33 cellular contexts compared by ENCODE assay signal in the genomic region with DNA sequence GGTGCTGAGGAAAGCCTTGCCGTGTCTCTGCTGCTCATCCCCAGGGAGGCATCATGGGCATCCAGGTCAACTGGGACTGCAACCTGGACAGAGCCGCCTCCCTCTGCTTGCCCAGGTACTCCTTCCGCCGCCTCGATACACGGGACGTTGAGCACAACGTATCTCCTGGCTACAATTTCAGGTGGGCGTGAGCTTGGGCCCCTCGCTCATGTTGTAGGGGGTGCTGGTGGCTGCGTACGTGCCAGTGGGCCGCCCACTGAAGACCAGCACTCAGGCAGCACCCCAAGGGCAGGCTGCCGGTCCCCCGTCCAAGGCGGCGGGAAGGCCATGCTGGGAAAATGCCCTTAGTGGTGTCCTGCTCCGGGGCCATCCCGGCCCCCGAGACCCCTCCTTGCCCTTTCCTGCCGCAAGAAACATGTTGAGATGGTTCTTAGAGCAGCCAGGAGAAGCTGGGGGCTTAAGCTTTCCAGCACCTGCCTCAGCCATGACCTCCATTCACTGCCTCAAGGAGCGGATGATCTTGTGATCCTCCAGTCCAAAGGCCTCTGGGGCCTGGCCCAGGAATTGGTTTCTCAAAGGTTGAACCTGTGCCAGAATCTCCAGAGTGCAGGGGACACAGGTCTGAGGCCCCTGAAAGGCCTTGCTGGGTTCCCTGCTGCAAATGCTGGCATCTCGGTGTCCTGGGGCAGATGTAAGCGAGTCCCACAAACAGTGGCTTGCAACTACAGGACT. TPM values are rescaled to one million over a fixed set of nuclear protein-coding genes. Genes with fewer than 3 reads are reported as not detected.
DNase-seq lines count a peak whose midpoint lies in the region; ATAC-seq, FAIRE-seq and TF ChIP-seq lines count a peak whose summit lies in the region.
"Had no signal": no experiment of that assay in that cellular context is flagged by ENCODE, and none has a peak within 500 bp of the region (broad histone marks: within the 10 kb centered on the region; RNA-seq: fewer than 3 reads in every experiment).

No MANE protein-coding gene starts in this region.

- H3K9me1 ChIP-seq in keratinocyte (ENCODE audit: control insufficient read depth, extremely low read depth, insufficient read depth, low read length), result no peaks in the 10 kb centered on the region

- DNase-seq in activated CD8-positive, alpha-beta memory T cell treated with anti-CD3 and anti-CD28 coated beads, Interleukin-2, amount 10 ng/mL, durations not matched to agents 7 days and 5 days, result no peak
- DNase-seq in activated CD8-positive, alpha-beta memory T cell treated with anti-CD3 and anti-CD28 coated beads, Interleukin-2, amount 50 U/mL, for 48 hours, result no peak
- DNase-seq in PC-9 (no peak), keratinocyte (ENCODE audit: low read depth, low spot score) (no peak), vagina (ENCODE audit: extremely low spot score in 2 of 2) (no peak), amygdala (lab: John Stamatoyannopoulos, UW) (no peak), anterior cingulate cortex (lab: John Stamatoyannopoulos, UW) (no peak)
- DNase-seq: activated CD4-positive, alpha-beta T cell treated with anti-CD3 and anti-CD28 coated beads for 48 hours; activated CD8-positive, alpha-beta memory T cell treated with anti-CD3 and anti-CD28 coated beads, Interleukin-2, amount 50 U/mL, for 4 hours; central memory CD4-positive, alpha-beta T cell; endodermal cell; foreskin melanocyte; H7; heart right ventricle; left cardiac atrium; MV-4-11; NCI-H1694; NCI-H446 treated with DMSO at 0.1 percent for 48 hours; NCI-H82; stimulated activated naive CD8-positive, alpha-beta T cell treated with anti-CD3 and anti-CD28 coated beads, Interleukin-15, Interleukin-2, amounts not matched to agents 100 U/mL and 50 U/mL, for 24 hours; T-helper 2 cell; uterus had no signal

- H3K4me3 ChIP-seq in PC-9 (peak overlapping the region; percentile 27; the same call in 1 of the 2 replicates), keratinocyte (ENCODE audit: control insufficient read depth in 2 of 3, extremely low read depth in 1 of 3, insufficient read depth in 2 of 3, low read depth in 1 of 3, low read length in 3 of 3) (no peak overlapping the region), vagina (no peak overlapping the region)
- H3K4me3 ChIP-seq: esophagus muscularis mucosa, heart right ventricle, prostate gland, SK-N-MC, thoracic aorta, uterus had no signal

- peak overlapping the region; percentile 77 for H3K4me2 ChIP-seq in PC-9
- no peak overlapping the region for H3K4me2 ChIP-seq in keratinocyte (ENCODE audit: control insufficient read depth, extremely low read depth, insufficient read depth, low read depth, low read length)

- H3K9me2 ChIP-seq in PC-9 (ENCODE audit: insufficient read depth), result no peaks in the 10 kb centered on the region

- POLR2A ChIA-PET in PC-9 (lab: Charles Lee; ENCODE audit: unreplicated experiment), result interaction anchor here (0.6 kb wide), 1 partner anchor 97 kb away, joined by 4 read pairs; a partner anchor contains a TSS

- TF ChIP-seq POLR2A in vagina (IDR thresholded peaks at IDR 0.05), result no peak

- no peak overlapping the region for H3K9ac ChIP-seq in keratinocyte (ENCODE audit: control insufficient read depth, extremely low read depth, insufficient read depth, low read length)

- H3K27ac Mint-ChIP-seq in activated CD8-positive, alpha-beta memory T cell treated with anti-CD3 and anti-CD28 coated beads, Interleukin-2, amount 10 ng/mL, durations not matched to agents 7 days and 5 days, result peak overlapping the region; percentile 71
- H3K27ac Mint-ChIP-seq: activated naive CD4-positive, alpha-beta T cell treated with anti-CD3 and anti-CD28 coated beads, Interleukin-2, amount 50 U/mL, for 72 hours; activated T-helper 17 cell treated with anti-CD3 and anti-CD28 coated beads, Interleukin-2, amount 50 U/mL, for 72 hours; B cell; endodermal cell had no signal

- intact Hi-C loops in PC-9 (cut with micrococcal nuclease; ENCODE audit: unreplicated experiment), result loop anchor here (5.0 to 10.0 kb wide), 2 partner anchors 57 to 566 kb away; a partner anchor contains a TSS
- intact Hi-C loops in vagina (cut with DNase I), result no loop called here

- CTCF ChIA-PET in activated CD8-positive, alpha-beta memory T cell treated with anti-CD3 and anti-CD28 coated beads, Interleukin-2, amount 10 ng/mL, durations not matched to agents 7 days and 5 days (lab: Charles Lee), result interaction anchor here (0.6 to 4.3 kb wide), 7 partner anchors 10 to 169 kb away, joined by 3 to 28 read pairs (median 4); no protein-coding TSS in a partner anchor
- CTCF ChIA-PET in PC-9 (lab: Charles Lee), result no interaction called here

- H3K79me2 ChIP-seq in PC-9 (ENCODE audit: low read depth) (peaks cover 5% of the 10 kb centered on the region; the same call in 1 of the 2 replicates), keratinocyte (ENCODE audit: control insufficient read depth, insufficient read depth, low read length) (no peaks in the 10 kb centered on the region)

- H3K4me1 Mint-ChIP-seq in activated CD8-positive, alpha-beta memory T cell treated with anti-CD3 and anti-CD28 coated beads, Interleukin-2, amount 10 ng/mL, durations not matched to agents 7 days and 5 days, result peaks cover 45% of the 10 kb centered on the region
- H3K4me1 Mint-ChIP-seq: endodermal cell had no signal

- TSS peak; percentile 90 for BruUV-seq in PC-9 (replicated peaks; lab: Mats Ljungman, UMichigan)

- H3K4me3 Mint-ChIP-seq in activated CD8-positive, alpha-beta memory T cell treated with anti-CD3 and anti-CD28 coated beads, Interleukin-2, amount 10 ng/mL, durations not matched to agents 7 days and 5 days, result no peak overlapping the region
- H3K4me3 Mint-ChIP-seq: activated T-helper 17 cell treated with anti-CD3 and anti-CD28 coated beads, Interleukin-2, amount 50 U/mL, for 72 hours; B cell; endodermal cell had no signal

- H3K9me3 ChIP-seq in PC-9 (ENCODE audit: insufficient read depth, low read depth) (no peaks in the 10 kb centered on the region), keratinocyte (ENCODE audit: control insufficient read depth, low read depth, low read length) (no peaks in the 10 kb centered on the region), vagina (no peaks in the 10 kb centered on the region)
- H3K9me3 ChIP-seq: esophagus muscularis mucosa, heart right ventricle, neutrophil, prostate gland, thoracic aorta, uterus had no signal

- no peak for ATAC-seq in activated CD8-positive, alpha-beta memory T cell treated with anti-CD3 and anti-CD28 coated beads, Interleukin-2, amount 10 ng/mL, durations not matched to agents 7 days and 5 days
- ATAC-seq in GM18517 (IDR thresholded peaks at IDR 0.05; ENCODE audit: unreplicated experiment), result no peak
- ATAC-seq: activated naive CD4-positive, alpha-beta T cell treated with anti-CD3 and anti-CD28 coated beads, Interleukin-2, amount 50 U/mL, for 72 hours; activated T-helper 17 cell treated with anti-CD3 and anti-CD28 coated beads, Interleukin-2, amount 50 U/mL, for 72 hours; left cardiac atrium; stimulated activated naive CD8-positive, alpha-beta T cell treated with anti-CD3 and anti-CD28 coated beads, Interleukin-15, Interleukin-2, amounts not matched to agents 100 U/mL and 50 U/mL, for 24 hours had no signal

- peaks cover 35% of the 10 kb centered on the region for H3F3A ChIP-seq in PC-9 (ENCODE audit: insufficient read depth, low read depth)

- H2AFZ ChIP-seq in PC-9 (no peak overlapping the region), keratinocyte (ENCODE audit: control insufficient read depth, low read length) (no peak overlapping the region)

- dilution Hi-C loops in keratinocyte (cut with MboI; ENCODE audit: extremely low pct_ligation_motif_present, low sequenced_read_pairs), result no loop called here

- peaks cover 52% of the 10 kb centered on the region for H3K36me3 Mint-ChIP-seq in activated CD8-positive, alpha-beta memory T cell treated with anti-CD3 and anti-CD28 coated beads, Interleukin-2, amount 10 ng/mL, durations not matched to agents 7 days and 5 days
- H3K36me3 Mint-ChIP-seq: activated naive CD4-positive, alpha-beta T cell treated with anti-CD3 and anti-CD28 coated beads, Interleukin-2, amount 50 U/mL, for 72 hours had no signal

- FAIRE-seq in keratinocyte (lab: Jason Lieb, UNC), result no peak
- FAIRE-seq: astrocyte had no signal

- H4K20me1 ChIP-seq in PC-9 (ENCODE audit: insufficient read depth), result no peaks in the 10 kb centered on the region
- H4K20me1 ChIP-seq in keratinocyte (ENCODE audit: control insufficient read depth, extremely low read depth, insufficient read depth, low read length), result no peaks in the 10 kb centered on the region

- H3K27ac ChIP-seq in PC-9, result peak overlapping the region; percentile 97
- H3K27ac ChIP-seq in keratinocyte (ENCODE audit: control insufficient read depth, insufficient read depth, low read length), result peak overlapping the region; percentile 39
- peak overlapping the region; percentile 71 for H3K27ac ChIP-seq in vagina
- H3K27ac ChIP-seq: esophagus muscularis mucosa, heart right ventricle, neutrophil, prostate gland, RWPE1, SK-N-MC, thoracic aorta, uterus had no signal

- H3K4me1 ChIP-seq in PC-9 (replicated peaks; ENCODE audit: insufficient read depth), result peaks cover 46% of the 10 kb centered on the region
- H3K4me1 ChIP-seq in keratinocyte (ENCODE audit: control insufficient read depth, extremely low read depth, insufficient read depth, low read length), result peaks cover 22% of the 10 kb centered on the region
- peaks cover 17% of the 10 kb centered on the region for H3K4me1 ChIP-seq in vagina
- H3K4me1 ChIP-seq: uterus had no signal

- no peaks in the 10 kb centered on the region for H3K9me3 Mint-ChIP-seq in activated CD8-positive, alpha-beta memory T cell treated with anti-CD3 and anti-CD28 coated beads, Interleukin-2, amount 10 ng/mL, durations not matched to agents 7 days and 5 days (ENCODE audit: low read depth)
- H3K9me3 Mint-ChIP-seq: activated naive CD4-positive, alpha-beta T cell treated with anti-CD3 and anti-CD28 coated beads, Interleukin-2, amount 50 U/mL, for 72 hours; activated T-helper 17 cell treated with anti-CD3 and anti-CD28 coated beads, Interleukin-2, amount 50 U/mL, for 72 hours; endodermal cell had no signal

- H3K36me3 ChIP-seq in PC-9 (ENCODE audit: low read depth), result peaks cover 7% of the 10 kb centered on the region; the same call in 1 of the 2 replicates
- peaks cover 0 to 2% of the 10 kb centered on the region in 2 experiments for H3K36me3 ChIP-seq in keratinocyte (ENCODE audit: control insufficient read depth in 2 of 2, extremely low read depth in 1 of 2, insufficient read depth in 2 of 2, low read length in 2 of 2)
- peaks cover 0 to 13% of the 10 kb centered on the region in 2 donors for H3K36me3 ChIP-seq in vagina
- H3K36me3 ChIP-seq: uterus had no signal

- TF ChIP-seq CTCF in PC-9 (conservative IDR thresholded peaks at IDR 0.05) (no peak), keratinocyte (optimal IDR thresholded peaks at IDR 0.05 in 1 of 3, IDR thresholded peaks at IDR 0.05 in 1 of 3, conservative IDR thresholded peaks at IDR 0.05 in 1 of 3; ENCODE audit: extremely low read depth in 1 of 3, insufficient read depth in 2 of 3, low read length in 3 of 3) (no peak), vagina (IDR thresholded peaks at IDR 0.05) (no peak)

- no peaks in the 10 kb centered on the region for H3K27me3 ChIP-seq in PC-9 (ENCODE audit: insufficient read depth, low read depth)
- no peaks in the 10 kb centered on the region for H3K27me3 ChIP-seq in keratinocyte (ENCODE audit: control insufficient read depth, extremely low read depth, insufficient read depth, low read length)
- H3K27me3 ChIP-seq in vagina, result no peaks in the 10 kb centered on the region
- H3K27me3 ChIP-seq: esophagus muscularis mucosa, heart right ventricle, neutrophil, uterus had no signal

- H3K27me3 Mint-ChIP-seq in activated CD8-positive, alpha-beta memory T cell treated with anti-CD3 and anti-CD28 coated beads, Interleukin-2, amount 10 ng/mL, durations not matched to agents 7 days and 5 days, result no peaks in the 10 kb centered on the region
- H3K27me3 Mint-ChIP-seq: activated T-helper 17 cell treated with anti-CD3 and anti-CD28 coated beads, Interleukin-2, amount 50 U/mL, for 72 hours; B cell had no signal

RNA-seq across cellular contexts. Expression of a gene that starts 19.2 kb away (rescaled TPM):
- 10 to 100 TPM; 52.6 to 64.8 TPM for total RNA-seq in activated CD8-positive, alpha-beta memory T cell treated with anti-CD3 and anti-CD28 coated beads, Interleukin-2, amount 10 ng/mL, durations not matched to agents 7 days and 5 days
- 21.0 and 28.1 TPM in 2 replicates for total RNA-seq in PC-9 (2021)
- polyA plus RNA-seq in keratinocyte, result 5.1 to 8.6 TPM (median 5.3 TPM) in 3 replicates
- 2.8 TPM for polyA plus RNA-seq in keratinocyte (2011; ENCODE audit: low read depth)
- polyA plus RNA-seq in keratinocyte (2011; cell fraction: cytosol; rRNA removed), result 4.9 and 5.0 TPM in 2 replicates
- 6.5 and 8.6 TPM in 2 replicates for polyA plus RNA-seq in keratinocyte (2011; cell fraction: nucleus; rRNA removed)
- polyA plus RNA-seq in keratinocyte (2012; ENCODE audit: low replicate concordance), result 3.1 and 6.2 TPM in 2 replicates
- polyA minus RNA-seq in keratinocyte, result 1.8 to 5.7 TPM (median 2.7 TPM) in 3 replicates
- polyA minus RNA-seq in keratinocyte (2011; cell fraction: cytosol; rRNA and poly(A)+ RNA removed), result 7.1 TPM
- polyA minus RNA-seq in keratinocyte (2011; cell fraction: nucleus; rRNA and poly(A)+ RNA removed), result 2.6 and 6.2 TPM in 2 replicates
- total RNA-seq in vagina, result 26.5 TPM

Comparison
In these comparisons a context has a peak if more than half of its experiments do, and no peak if none do; other contexts are left out.
1. H3K27ac ChIP-seq: peak in every context shown above with its lines; median percentile 97 in PC-9; 71 in vagina; 39 in keratinocyte.